ENCODE assay signal across 17 cellular contexts in the genomic region with DNA sequence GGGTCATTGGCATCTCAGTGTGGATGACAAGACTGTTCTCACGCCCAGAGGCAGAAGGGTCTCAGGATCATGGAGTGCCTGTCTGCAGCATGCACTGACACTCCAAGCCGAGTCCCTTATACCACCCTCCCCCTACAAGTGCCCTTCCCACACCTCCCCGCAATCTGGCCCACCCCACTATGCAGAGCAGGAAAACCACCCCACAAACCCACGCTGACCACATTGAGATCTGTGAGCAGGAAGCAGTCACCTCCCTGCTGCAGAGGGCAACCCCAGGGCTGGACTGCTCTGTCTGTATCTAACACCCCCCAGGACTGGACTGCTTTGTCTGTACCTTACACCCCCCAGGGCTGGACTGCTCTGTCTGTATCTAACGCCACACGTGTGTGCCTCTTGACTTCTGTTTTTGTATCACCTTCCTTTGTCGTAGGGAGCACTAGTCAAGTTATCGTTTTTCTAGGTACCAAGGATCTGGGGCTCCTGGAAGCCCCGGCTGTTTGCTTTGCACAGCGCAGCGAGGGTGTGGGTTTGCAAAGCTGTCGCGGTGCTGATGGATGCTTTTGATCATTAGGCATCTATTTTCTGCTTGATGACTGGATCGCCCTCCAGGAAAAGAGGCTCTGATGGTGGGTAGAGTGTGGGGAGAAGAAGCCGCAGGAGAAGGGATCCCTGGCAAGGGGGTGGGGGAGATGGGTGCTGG. TPM values are rescaled to one million over a fixed set of nuclear protein-coding genes. Genes with fewer than 3 reads are reported as not detected.
DNase-seq lines count a peak whose midpoint lies in the region; ATAC-seq lines count a peak whose summit lies in the region.
"Had no signal": no experiment of that assay in that cellular context is flagged by ENCODE, and none has a peak within 500 bp of the region (broad histone marks: within the 10 kb centered on the region; RNA-seq: fewer than 3 reads in every experiment).

No MANE protein-coding gene starts in this region.

- DNase-seq in activated CD4-positive, alpha-beta T cell treated with anti-CD3 and anti-CD28 coated beads, Interleukin-2, amount 10 ng/mL, durations not matched to agents 24 days and 14 days: peak; percentile 62
- no peak for DNase-seq in activated CD4-positive, alpha-beta T cell treated with anti-CD3 and anti-CD28 coated beads, Interleukin-2, amount 50 U/mL, for 48 hours
- peak; percentile 44 for DNase-seq in activated CD8-positive, alpha-beta T cell treated with anti-CD3 and anti-CD28 coated beads, Interleukin-2, amount 10 ng/mL, durations not matched to agents 7 days and 5 days
- peak; percentile 6 to 41 (median 26) for DNase-seq in immature natural killer cell
- no peak for DNase-seq in stimulated activated effector memory CD8-positive, alpha-beta T cell treated with anti-CD3 and anti-CD28 coated beads, Interleukin-12 subunit alpha, Interleukin-12 subunit beta, amount 100 ng/mL, for 72 hours (ENCODE audit: low spot score in 2 of 2)
- DNase-seq in COR-L47 (lab: John Stamatoyannopoulos, UW): no peak
- DNase-seq in stimulated activated naive CD4-positive, alpha-beta T cell (lab: John Stamatoyannopoulos, UW): no peak
- DNase-seq in SIG-M5 (lab: John Stamatoyannopoulos, UW): no peak
- DNase-seq: 8988T, HCEC 1CT, NCI-H1930, NCI-H2171, OCI-M1 had no signal

- H3K4me1 Mint-ChIP-seq in activated CD4-positive, alpha-beta T cell treated with anti-CD3 and anti-CD28 coated beads, Interleukin-2, amount 10 ng/mL, durations not matched to agents 24 days and 14 days: peaks cover 6% of the 10 kb centered on the region
- peaks cover 10% of the 10 kb centered on the region for H3K4me1 Mint-ChIP-seq in activated CD8-positive, alpha-beta T cell treated with anti-CD3 and anti-CD28 coated beads, Interleukin-2, amount 10 ng/mL, durations not matched to agents 7 days and 5 days (ENCODE audit: low read depth)
- peaks cover 12 to 13% of the 10 kb centered on the region in 2 donors for H3K4me1 Mint-ChIP-seq in immature natural killer cell
- H3K4me1 Mint-ChIP-seq in stimulated activated effector memory CD8-positive, alpha-beta T cell treated with anti-CD3 and anti-CD28 coated beads, Interleukin-12 subunit alpha, Interleukin-12 subunit beta, amount 100 ng/mL, for 72 hours: peaks cover 14% of the 10 kb centered on the region

- no peaks in the 10 kb centered on the region for H3K9me3 Mint-ChIP-seq in activated CD4-positive, alpha-beta T cell treated with anti-CD3 and anti-CD28 coated beads, Interleukin-2, amount 10 ng/mL, durations not matched to agents 24 days and 14 days
- H3K9me3 Mint-ChIP-seq in activated CD8-positive, alpha-beta T cell treated with anti-CD3 and anti-CD28 coated beads, Interleukin-2, amount 10 ng/mL, durations not matched to agents 7 days and 5 days (ENCODE audit: insufficient read depth): no peaks in the 10 kb centered on the region
- H3K9me3 Mint-ChIP-seq in immature natural killer cell: no peaks in the 10 kb centered on the region
- H3K9me3 Mint-ChIP-seq in stimulated activated effector memory CD8-positive, alpha-beta T cell treated with anti-CD3 and anti-CD28 coated beads, Interleukin-12 subunit alpha, Interleukin-12 subunit beta, amount 100 ng/mL, for 72 hours: no peaks in the 10 kb centered on the region
- H3K9me3 Mint-ChIP-seq: IgD-negative memory B cell had no signal

- peaks cover 16% of the 10 kb centered on the region for H3K27me3 Mint-ChIP-seq in activated CD4-positive, alpha-beta T cell treated with anti-CD3 and anti-CD28 coated beads, Interleukin-2, amount 10 ng/mL, durations not matched to agents 24 days and 14 days
- peaks cover 19% of the 10 kb centered on the region for H3K27me3 Mint-ChIP-seq in activated CD8-positive, alpha-beta T cell treated with anti-CD3 and anti-CD28 coated beads, Interleukin-2, amount 10 ng/mL, durations not matched to agents 7 days and 5 days (ENCODE audit: low read depth)
- H3K27me3 Mint-ChIP-seq in immature natural killer cell (ENCODE audit: low read depth in 3 of 3): peaks cover 4 to 11% (median 6%) of the 10 kb centered on the region in 3 donors

- no peaks in the 10 kb centered on the region for H3K36me3 Mint-ChIP-seq in activated CD4-positive, alpha-beta T cell treated with anti-CD3 and anti-CD28 coated beads, Interleukin-2, amount 10 ng/mL, durations not matched to agents 24 days and 14 days (ENCODE audit: low read depth)
- no peaks in the 10 kb centered on the region for H3K36me3 Mint-ChIP-seq in activated CD8-positive, alpha-beta T cell treated with anti-CD3 and anti-CD28 coated beads, Interleukin-2, amount 10 ng/mL, durations not matched to agents 7 days and 5 days (ENCODE audit: low read depth)
- no peaks in the 10 kb centered on the region for H3K36me3 Mint-ChIP-seq in immature natural killer cell
- no peaks in the 10 kb centered on the region for H3K36me3 Mint-ChIP-seq in stimulated activated effector memory CD8-positive, alpha-beta T cell treated with anti-CD3 and anti-CD28 coated beads, Interleukin-12 subunit alpha, Interleukin-12 subunit beta, amount 100 ng/mL, for 72 hours
- H3K36me3 Mint-ChIP-seq: IgD-negative memory B cell had no signal

- intact Hi-C loops in activated CD4-positive, alpha-beta T cell treated with anti-CD3 and anti-CD28 coated beads, Interleukin-2, amount 10 ng/mL, durations not matched to agents 24 days and 14 days (cut with micrococcal nuclease): no loop called here

- no peak for ATAC-seq in activated CD8-positive, alpha-beta T cell treated with anti-CD3 and anti-CD28 coated beads, Interleukin-2, amount 10 ng/mL, durations not matched to agents 7 days and 5 days
- ATAC-seq in stimulated activated effector memory CD8-positive, alpha-beta T cell treated with anti-CD3 and anti-CD28 coated beads, Interleukin-12 subunit alpha, Interleukin-12 subunit beta, amount 100 ng/mL, for 72 hours: peak; percentile 38
- ATAC-seq: GM12878 had no signal

- H3K4me3 Mint-ChIP-seq in activated CD4-positive, alpha-beta T cell treated with anti-CD3 and anti-CD28 coated beads, Interleukin-2, amount 10 ng/mL, durations not matched to agents 24 days and 14 days: peak overlapping the region; percentile 10
- no peak overlapping the region for H3K4me3 Mint-ChIP-seq in activated CD8-positive, alpha-beta T cell treated with anti-CD3 and anti-CD28 coated beads, Interleukin-2, amount 10 ng/mL, durations not matched to agents 7 days and 5 days
- peak overlapping the region; percentile 10 to 64 (median 50) for H3K4me3 Mint-ChIP-seq in immature natural killer cell
- H3K4me3 Mint-ChIP-seq in stimulated activated effector memory CD8-positive, alpha-beta T cell treated with anti-CD3 and anti-CD28 coated beads, Interleukin-12 subunit alpha, Interleukin-12 subunit beta, amount 100 ng/mL, for 72 hours: no peak overlapping the region
- H3K4me3 Mint-ChIP-seq: IgD-negative memory B cell had no signal

- POLR2A ChIA-PET in activated CD8-positive, alpha-beta T cell treated with anti-CD3 and anti-CD28 coated beads, Interleukin-2, amount 10 ng/mL, durations not matched to agents 7 days and 5 days (lab: Charles Lee): no interaction called here

- no peak overlapping the region for H3K27ac Mint-ChIP-seq in activated CD4-positive, alpha-beta T cell treated with anti-CD3 and anti-CD28 coated beads, Interleukin-2, amount 10 ng/mL, durations not matched to agents 24 days and 14 days
- no peak overlapping the region for H3K27ac Mint-ChIP-seq in activated CD8-positive, alpha-beta T cell treated with anti-CD3 and anti-CD28 coated beads, Interleukin-2, amount 10 ng/mL, durations not matched to agents 7 days and 5 days
- no peak overlapping the region for H3K27ac Mint-ChIP-seq in immature natural killer cell
- no peak overlapping the region for H3K27ac Mint-ChIP-seq in stimulated activated effector memory CD8-positive, alpha-beta T cell treated with anti-CD3 and anti-CD28 coated beads, Interleukin-12 subunit alpha, Interleukin-12 subunit beta, amount 100 ng/mL, for 72 hours
- H3K27ac Mint-ChIP-seq: IgD-negative memory B cell had no signal

- CTCF ChIA-PET in activated CD8-positive, alpha-beta T cell treated with anti-CD3 and anti-CD28 coated beads, Interleukin-2, amount 10 ng/mL, durations not matched to agents 7 days and 5 days (lab: Charles Lee): no interaction called here

RNA-seq across cellular contexts. Expression of a gene that starts 21.5 kb away (rescaled TPM):
- 0.19 and 0.35 TPM in 2 replicates for total RNA-seq in activated CD4-positive, alpha-beta T cell treated with anti-CD3 and anti-CD28 coated beads, Interleukin-2, amount 10 ng/mL, durations not matched to agents 24 days and 14 days
- not detected for total RNA-seq in activated CD8-positive, alpha-beta T cell treated with anti-CD3 and anti-CD28 coated beads, Interleukin-2, amount 10 ng/mL, durations not matched to agents 7 days and 5 days
- polyA plus RNA-seq in immature natural killer cell: not detected
- total RNA-seq: GM12878, HT-29, LHCN-M2 had no signal
- polyA plus RNA-seq: GM12878 had no signal

Comparison
In these comparisons a context has a peak if more than half of its experiments do, and no peak if none do; other contexts are left out.
1. DNase-seq: peak in activated CD4-positive, alpha-beta T cell treated with anti-CD3 and anti-CD28 coated beads, Interleukin-2, amount 10 ng/mL, durations not matched to agents 24 days and 14 days (single experiment), activated CD8-positive, alpha-beta T cell treated with anti-CD3 and anti-CD28 coated beads, Interleukin-2, amount 10 ng/mL, durations not matched to agents 7 days and 5 days (single experiment) and immature natural killer cell (3 of 3); none in activated CD4-positive, alpha-beta T cell treated with anti-CD3 and anti-CD28 coated beads, Interleukin-2, amount 50 U/mL, for 48 hours (0 of 2), stimulated activated effector memory CD8-positive, alpha-beta T cell treated with anti-CD3 and anti-CD28 coated beads, Interleukin-12 subunit alpha, Interleukin-12 subunit beta, amount 100 ng/mL, for 72 hours (0 of 2), COR-L47 (single experiment), stimulated activated naive CD4-positive, alpha-beta T cell (0 of 6) and SIG-M5 (single experiment).
2. H3K4me3 Mint-ChIP-seq: peak in activated CD4-positive, alpha-beta T cell treated with anti-CD3 and anti-CD28 coated beads, Interleukin-2, amount 10 ng/mL, durations not matched to agents 24 days and 14 days (single experiment) and immature natural killer cell (5 of 5); none in activated CD8-positive, alpha-beta T cell treated with anti-CD3 and anti-CD28 coated beads, Interleukin-2, amount 10 ng/mL, durations not matched to agents 7 days and 5 days (single experiment) and stimulated activated effector memory CD8-positive, alpha-beta T cell treated with anti-CD3 and anti-CD28 coated beads, Interleukin-12 subunit alpha, Interleukin-12 subunit beta, amount 100 ng/mL, for 72 hours (single experiment).